In genomic region chr1:30856260-30856790, GRCh38 we compare ENCODE assay signal across 10 cellular contexts. TPM values are rescaled to one million over a fixed set of nuclear protein-coding genes. Genes with fewer than 3 reads are reported as not detected.
DNase-seq lines count a peak whose midpoint lies in the region; ATAC-seq, FAIRE-seq and TF ChIP-seq lines count a peak whose summit lies in the region.
"Had no signal": no experiment of that assay in that cellular context is flagged by ENCODE, and none has a peak within 500 bp of the region (broad histone marks: within the 10 kb centered on the region; RNA-seq: fewer than 3 reads in every experiment).

No MANE protein-coding gene starts in this region.

- peak overlapping the region; percentile 4 to 83 (median 54) for H3K27ac Mint-ChIP-seq in brain
- no peak overlapping the region for H3K27ac Mint-ChIP-seq in naive thymus-derived CD4-positive, alpha-beta T cell

- H3K27me3 Mint-ChIP-seq in brain, result peaks cover 4% of the 10 kb centered on the region
- peaks cover 0 to 7% (median 5%) of the 10 kb centered on the region in 5 donors for H3K27me3 Mint-ChIP-seq in naive thymus-derived CD4-positive, alpha-beta T cell

- H3K4me1 ChIP-seq in sigmoid colon, result peaks cover 0 to 44% (median 33%) of the 10 kb centered on the region in 4 donors
- peaks cover 0 to 3% of the 10 kb centered on the region in 2 donors for H3K4me1 ChIP-seq in naive thymus-derived CD4-positive, alpha-beta T cell (ENCODE audit: control insufficient read depth in 2 of 2, insufficient read depth in 2 of 2, low read length in 2 of 2)

- H3K9me3 Mint-ChIP-seq in brain, result peaks cover 0 to 5% (median 0%) of the 10 kb centered on the region in 5 experiments
- H3K9me3 Mint-ChIP-seq in naive thymus-derived CD4-positive, alpha-beta T cell, result no peaks in the 10 kb centered on the region

- peak overlapping the region in 1 of 5 experiments; percentile 29 for H3K4me3 Mint-ChIP-seq in brain
- H3K4me3 Mint-ChIP-seq in naive thymus-derived CD4-positive, alpha-beta T cell, result no peak overlapping the region

- peaks cover 78% of the 10 kb centered on the region for H3K4me1 Mint-ChIP-seq in brain
- peaks cover 0 to 6% (median 3%) of the 10 kb centered on the region in 7 donors for H3K4me1 Mint-ChIP-seq in naive thymus-derived CD4-positive, alpha-beta T cell

- 54 to 72% methylated on average over 14 of the region's 14 CpGs for WGBS in sigmoid colon, 2 donors

- DNase-seq in MG63, result peak; percentile 49
- DNase-seq in NCI-H345 treated with DMSO at 0.1 percent for 48 hours (lab: John Stamatoyannopoulos, UW; ENCODE audit: unreplicated experiment), result peak; percentile 96
- no peak for DNase-seq in sigmoid colon
- DNase-seq in frontal cortex (ENCODE audit: low spot score in 2 of 2), result no peak
- DNase-seq in naive thymus-derived CD4-positive, alpha-beta T cell, result no peak
- DNase-seq in amniotic stem cell (lab: John Stamatoyannopoulos, UW), result no peak
- DNase-seq in mucosa of gallbladder (ENCODE audit: low spot score), result no peak
- DNase-seq: hippocampal formation had no signal

- no peak for TF ChIP-seq POLR2A in sigmoid colon (IDR thresholded peaks at IDR 0.05)

- FAIRE-seq in frontal cortex (lab: Jason Lieb, UNC), result no peak

- H3K36me3 ChIP-seq in MG63 (no peaks in the 10 kb centered on the region), sigmoid colon (no peaks in the 10 kb centered on the region)
- no peaks in the 10 kb centered on the region for H3K36me3 ChIP-seq in naive thymus-derived CD4-positive, alpha-beta T cell (ENCODE audit: control insufficient read depth in 2 of 3, insufficient read depth in 3 of 3, low read length in 3 of 3)
- H3K36me3 ChIP-seq: thoracic aorta had no signal

- TF ChIP-seq EP300 in sigmoid colon (IDR thresholded peaks at IDR 0.05), result no peak

- intact Hi-C loops in sigmoid colon (cut with DNase I), result loop anchor here (5.0 kb wide), 1 partner anchor 54 kb away; no protein-coding TSS in a partner anchor
- intact Hi-C loops in naive thymus-derived CD4-positive, alpha-beta T cell (cut with micrococcal nuclease), result no loop called here

- H3K9me3 ChIP-seq in MG63 (no peaks in the 10 kb centered on the region), sigmoid colon (no peaks in the 10 kb centered on the region)
- H3K9me3 ChIP-seq in naive thymus-derived CD4-positive, alpha-beta T cell (ENCODE audit: control insufficient read depth in 2 of 3, low read length in 3 of 3), result no peaks in the 10 kb centered on the region
- H3K9me3 ChIP-seq: thoracic aorta had no signal

- no peaks in the 10 kb centered on the region for H3K36me3 Mint-ChIP-seq in brain
- no peaks in the 10 kb centered on the region for H3K36me3 Mint-ChIP-seq in naive thymus-derived CD4-positive, alpha-beta T cell

- H3K27me3 ChIP-seq in MG63 (0 out of 2 replicates have a peak, but pooled peaks cover 2% of the 10 kb centered on the region), sigmoid colon (no peaks in the 10 kb centered on the region)
- H3K27me3 ChIP-seq in naive thymus-derived CD4-positive, alpha-beta T cell (ENCODE audit: control insufficient read depth in 2 of 2, insufficient read depth in 2 of 2, low read length in 2 of 2), result no peaks in the 10 kb centered on the region

- TF ChIP-seq CTCF in brain (conservative IDR thresholded peaks at IDR 0.05), result no peak
- TF ChIP-seq CTCF in sigmoid colon (IDR thresholded peaks at IDR 0.05), result peak in 2 of 4 experiments; percentile 5 to 41

- CTCF ChIA-PET in naive thymus-derived CD4-positive, alpha-beta T cell (lab: Charles Lee), result no interaction called here

- POLR2A ChIA-PET in naive thymus-derived CD4-positive, alpha-beta T cell (lab: Charles Lee), result no interaction called here

- H3K4me3 ChIP-seq in MG63 (no peak overlapping the region), sigmoid colon (no peak overlapping the region)
- H3K4me3 ChIP-seq in naive thymus-derived CD4-positive, alpha-beta T cell (ENCODE audit: low read length), result no peak overlapping the region
- H3K4me3 ChIP-seq: thoracic aorta had no signal

- ATAC-seq in naive thymus-derived CD4-positive, alpha-beta T cell, result no peak

- H3K27ac ChIP-seq in sigmoid colon, result peak overlapping the region in 3 of 4 donors; percentile 58 to 71 (median 70)
- no peak overlapping the region for H3K27ac ChIP-seq in naive thymus-derived CD4-positive, alpha-beta T cell (ENCODE audit: low read depth, low read length)
- H3K27ac ChIP-seq: thoracic aorta had no signal

RNA-seq across cellular contexts. Expression of gene SDC3, which starts 52.2 kb away (rescaled TPM):
- 12.1 and 12.3 TPM in 2 replicates for total RNA-seq in MG63 (2014; rRNA removed; shearing (Covaris generic); ENCODE audit: low replicate concordance)
- polyA plus RNA-seq in brain (ENCODE audit: insufficient read depth, low read depth, low replicate concordance) (117 TPM), sigmoid colon (10 to 100 TPM in 1 of 3 donors, 1 to 10 TPM in 2; 2.4 to 29.8 (median 6.5) TPM)
- total RNA-seq in sigmoid colon (10 to 100 TPM; 29.9 to 91.1 (median 50.7) TPM), frontal cortex (57.1 TPM), mucosa of gallbladder (128 TPM)
- total RNA-seq in naive thymus-derived CD4-positive, alpha-beta T cell, result under 1 TPM; 0.19 to 0.42 (median 0.30) TPM
- polyA plus RNA-seq in naive thymus-derived CD4-positive, alpha-beta T cell, result under 1 TPM in 1 of 2 donors, not detected in 1; 0.07 TPM

Comparison
In these comparisons a context has a peak if more than half of its experiments do, and no peak if none do; other contexts are left out.
1. DNase-seq: peak in MG63 (single experiment) and NCI-H345 treated with DMSO at 0.1 percent for 48 hours (single experiment); none in sigmoid colon (single experiment), frontal cortex (0 of 2), naive thymus-derived CD4-positive, alpha-beta T cell (0 of 9), amniotic stem cell (single experiment) and mucosa of gallbladder (single experiment).
2. H3K27ac Mint-ChIP-seq: peak in brain (5 of 5); none in naive thymus-derived CD4-positive, alpha-beta T cell (0 of 9).